In the genomic region with DNA sequence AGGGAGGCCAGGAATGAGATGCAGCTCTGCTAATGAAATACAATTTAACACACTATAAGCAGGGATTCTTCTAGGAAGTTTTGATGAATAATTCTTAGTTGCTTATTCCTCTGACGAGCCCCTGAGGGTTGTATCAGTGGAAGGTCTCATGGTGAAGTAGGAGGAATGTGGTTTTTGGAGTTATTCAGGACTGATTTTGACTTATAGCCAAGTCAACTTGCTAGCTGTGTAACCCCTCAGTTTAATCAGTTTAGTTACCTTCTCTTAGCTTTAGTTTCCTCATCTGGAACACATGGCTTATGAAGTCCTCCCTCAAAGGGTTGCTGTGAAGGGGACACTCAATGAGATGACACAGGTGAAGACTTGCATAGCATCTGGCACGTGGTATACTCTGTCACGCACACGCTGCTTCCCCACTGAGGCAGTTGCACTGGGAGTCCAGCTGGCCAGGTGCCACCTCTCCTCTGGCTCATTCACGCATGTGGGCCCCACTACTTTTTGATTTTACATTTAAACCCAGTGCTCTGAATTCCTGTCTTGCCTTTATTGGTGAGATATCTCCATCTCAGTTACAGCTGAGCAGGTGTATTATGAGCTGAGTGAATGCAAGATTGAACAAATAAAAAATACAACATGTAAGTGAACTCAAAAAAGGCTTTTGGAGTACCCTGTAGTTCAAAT, we compare ENCODE assay signal across 17 cellular contexts.
DNase-seq lines count a peak whose midpoint lies in the region; ATAC-seq, FAIRE-seq and TF ChIP-seq lines count a peak whose summit lies in the region.
"Had no signal": no experiment of that assay in that cellular context is flagged by ENCODE, and none has a peak within 500 bp of the region (broad histone marks: within the 10 kb centered on the region; RNA-seq: fewer than 3 reads in every experiment).

No MANE protein-coding gene starts in this region.

- ATAC-seq in HG02938 (IDR thresholded peaks at IDR 0.05; ENCODE audit: unreplicated experiment) = no peak
- ATAC-seq: activated CD8-positive, alpha-beta memory T cell treated with anti-CD3 and anti-CD28 coated beads, Interleukin-2, amount 10 ng/mL, durations not matched to agents 7 days and 5 days; stimulated activated memory B cell treated with anti-CD40 and anti-IgM and Interleukin-4, amounts not matched to agents 10 μg/mL and 1 μg/mL and 100 μg/mL, for 72 hours had no signal

- no peaks in the 10 kb centered on the region for H3K36me3 ChIP-seq in keratinocyte (ENCODE audit: control insufficient read depth in 2 of 2, extremely low read depth in 1 of 2, insufficient read depth in 2 of 2, low read length in 2 of 2)
- H3K36me3 ChIP-seq: ovary, tibial nerve had no signal

- TF ChIP-seq CTCF in keratinocyte (optimal IDR thresholded peaks at IDR 0.05 in 1 of 3, IDR thresholded peaks at IDR 0.05 in 1 of 3, conservative IDR thresholded peaks at IDR 0.05 in 1 of 3; ENCODE audit: extremely low read depth in 1 of 3, insufficient read depth in 2 of 3, low read length in 3 of 3) = no peak

- H2AFZ ChIP-seq in keratinocyte (ENCODE audit: control insufficient read depth, low read length) = no peak overlapping the region

- no peaks in the 10 kb centered on the region for H3K27me3 ChIP-seq in keratinocyte (ENCODE audit: control insufficient read depth, extremely low read depth, insufficient read depth, low read length)
- H3K27me3 ChIP-seq: ovary, tibial nerve had no signal

- no peaks in the 10 kb centered on the region for H4K20me1 ChIP-seq in keratinocyte (ENCODE audit: control insufficient read depth, extremely low read depth, insufficient read depth, low read length)

- no peak overlapping the region for H3K9ac ChIP-seq in keratinocyte (ENCODE audit: control insufficient read depth, extremely low read depth, insufficient read depth, low read length)

- H3K9me1 ChIP-seq in keratinocyte (ENCODE audit: control insufficient read depth, extremely low read depth, insufficient read depth, low read length) = no peaks in the 10 kb centered on the region

- no peak overlapping the region for H3K4me3 ChIP-seq in keratinocyte (ENCODE audit: control insufficient read depth in 2 of 3, extremely low read depth in 1 of 3, insufficient read depth in 2 of 3, low read depth in 1 of 3, low read length in 3 of 3)
- H3K4me3 ChIP-seq: ovary, tibial nerve had no signal

- H3K9me3 ChIP-seq in keratinocyte (ENCODE audit: control insufficient read depth, low read depth, low read length) = no peaks in the 10 kb centered on the region
- H3K9me3 ChIP-seq: ovary, tibial nerve had no signal

- dilution Hi-C loops in keratinocyte (cut with MboI; ENCODE audit: extremely low pct_ligation_motif_present, low sequenced_read_pairs) = no loop called here

- H3K4me1 ChIP-seq in keratinocyte (ENCODE audit: control insufficient read depth, extremely low read depth, insufficient read depth, low read length) = peaks cover 45% of the 10 kb centered on the region
- H3K4me1 ChIP-seq: tibial nerve had no signal

- FAIRE-seq in HTR-8/SVneo (lab: Jason Lieb, UNC) = peak; percentile 58
- peak; percentile 75 for FAIRE-seq in keratinocyte (lab: Jason Lieb, UNC)

- peak overlapping the region; percentile 50 for H3K4me2 ChIP-seq in keratinocyte (ENCODE audit: control insufficient read depth, extremely low read depth, insufficient read depth, low read depth, low read length)

- peak overlapping the region; percentile 54 for H3K27ac ChIP-seq in keratinocyte (ENCODE audit: control insufficient read depth, insufficient read depth, low read length)
- H3K27ac ChIP-seq: tibial nerve had no signal

- peak; percentile 34 for DNase-seq in DMS79 treated with DMSO at 0.1 percent for 48 hours (lab: John Stamatoyannopoulos, UW)
- no peak for DNase-seq in HTR-8/SVneo (ENCODE audit: insufficient read length, low spot score)
- peak; percentile 18 for DNase-seq in NCI-H774 (lab: John Stamatoyannopoulos, UW)
- DNase-seq in keratinocyte (ENCODE audit: low read depth, low spot score) = no peak
- no peak for DNase-seq in SKM-1 (lab: John Stamatoyannopoulos, UW; ENCODE audit: unreplicated experiment)
- no peak for DNase-seq in T-helper 1 cell
- DNase-seq: activated CD4-positive, CD25-positive, alpha-beta regulatory T cell treated with anti-CD3 and anti-CD28 coated beads, Interleukin-2, amount 50 U/mL, for 72 hours; activated CD8-positive, alpha-beta memory T cell treated with anti-CD3 and anti-CD28 coated beads, Interleukin-2, amount 10 ng/mL, durations not matched to agents 7 days and 5 days; activated effector memory CD4-positive, alpha-beta T cell treated with Interleukin-2 at 50 U/mL for 16 hours; amniotic stem cell; DND-41; Kasumi-1; Right ventricle myocardium superior had no signal

- no peaks in the 10 kb centered on the region for H3K79me2 ChIP-seq in keratinocyte (ENCODE audit: control insufficient read depth, insufficient read depth, low read length)

Comparison
In these comparisons a context has a peak if more than half of its experiments do, and no peak if none do; other contexts are left out.
1. DNase-seq: peak in DMS79 treated with DMSO at 0.1 percent for 48 hours (single experiment) and NCI-H774 (single experiment); none in HTR-8/SVneo (single experiment), keratinocyte (single experiment), SKM-1 (single experiment) and T-helper 1 cell (0 of 5).